ENCODE assay signal across 1 cellular context in genomic region chr20:41693136-41693979, GRCh38.
TF ChIP-seq lines count a peak whose summit lies in the region.

No MANE protein-coding gene starts in this region.

TF ChIP-seq in HepG2, 621 proteins besides CTCF, POLR2A, EP300 and RAD21 (continued from another document and continues in another):
- TF ChIP-seq ZNF609 (CRISPR knock-in tag; IDR thresholded peaks at IDR 0.05; ENCODE audit: borderline replicate concordance) (peak; percentile 73; the same call in 1 of the 2 replicates), ZNF496 (CRISPR knock-in tag; IDR thresholded peaks at IDR 0.05; ENCODE audit: insufficient replicate concordance) (no peak), SMAD9 (CRISPR knock-in tag; IDR thresholded peaks at IDR 0.05) (no peak), ZMYM4 (CRISPR knock-in tag; IDR thresholded peaks at IDR 0.05) (peak; percentile 95), ZFP1 (CRISPR knock-in tag; IDR thresholded peaks at IDR 0.05) (peak; percentile 91; the same call in 1 of the 2 replicates), STAT5B (CRISPR knock-in tag; IDR thresholded peaks at IDR 0.05) (peak; percentile 85), TOE1 (CRISPR knock-in tag; IDR thresholded peaks at IDR 0.05) (peak; percentile 89), ZFP36 (IDR thresholded peaks at IDR 0.05; ENCODE audit: borderline replicate concordance, low read depth, low read length, partially characterized antibody) (no peak), ZNF563 (CRISPR knock-in tag; IDR thresholded peaks at IDR 0.05) (0 out of 2 replicates have a peak, but pooled peaks have one; percentile 52), ZBTB25 (CRISPR knock-in tag; IDR thresholded peaks at IDR 0.05) (peak; percentile 99), MTF2 (CRISPR knock-in tag; IDR thresholded peaks at IDR 0.05; ENCODE audit: borderline replicate concordance) (peak; percentile 34; the same call in 1 of the 2 replicates), ZNF501 (CRISPR knock-in tag; IDR thresholded peaks at IDR 0.05) (peak; percentile 81), KLF12 (CRISPR knock-in tag; IDR thresholded peaks at IDR 0.05; ENCODE audit: borderline replicate concordance) (peak; percentile 98), MIXL1 (CRISPR knock-in tag; IDR thresholded peaks at IDR 0.05) (peak; percentile 97), CREB3 (CRISPR knock-in tag; IDR thresholded peaks at IDR 0.05) (peak; percentile 88; the same call in 1 of the 2 replicates), ZNF251 (CRISPR knock-in tag; IDR thresholded peaks at IDR 0.05) (peak; percentile 95; the same call in 1 of the 2 replicates), ZNF549 (CRISPR knock-in tag; IDR thresholded peaks at IDR 0.05) (peak; percentile 39; the same call in 1 of the 2 replicates), ZNF282 (IDR thresholded peaks at IDR 0.05; ENCODE audit: partially characterized antibody) (no peak), ZBTB46 (CRISPR knock-in tag; IDR thresholded peaks at IDR 0.05; ENCODE audit: borderline replicate concordance) (peak; percentile 96; the same call in 1 of the 2 replicates), EED (CRISPR knock-in tag; IDR thresholded peaks at IDR 0.05) (peak; percentile 17; the same call in 1 of the 2 replicates), ZNF460 (CRISPR knock-in tag; IDR thresholded peaks at IDR 0.05; ENCODE audit: borderline replicate concordance) (no peak; the same call in 1 of the 2 replicates), ZNF569 (CRISPR knock-in tag; IDR thresholded peaks at IDR 0.05; ENCODE audit: borderline replicate concordance) (no peak), ZNF691 (CRISPR knock-in tag; IDR thresholded peaks at IDR 0.05; ENCODE audit: borderline replicate concordance, low read depth) (peak; percentile 98), FOXM1 (CRISPR knock-in tag; IDR thresholded peaks at IDR 0.05) (no peak), LBX2 (CRISPR knock-in tag; IDR thresholded peaks at IDR 0.05; ENCODE audit: borderline replicate concordance) (no peak), HINFP (CRISPR knock-in tag; IDR thresholded peaks at IDR 0.05; ENCODE audit: low read depth) (peak; percentile 95), REL (CRISPR knock-in tag; conservative IDR thresholded peaks at IDR 0.05) (no peak), ZNF160 (CRISPR knock-in tag; IDR thresholded peaks at IDR 0.05) (peak; percentile 94), CENPBD1 (CRISPR knock-in tag; IDR thresholded peaks at IDR 0.05; ENCODE audit: borderline replicate concordance, low read depth) (0 out of 2 replicates have a peak, but pooled peaks have one; percentile 63), ZNF605 (CRISPR knock-in tag; IDR thresholded peaks at IDR 0.05) (peak; percentile 89), ZFX (CRISPR knock-in tag; IDR thresholded peaks at IDR 0.05; ENCODE audit: low read depth) (peak; percentile 82), HIC2 (CRISPR knock-in tag; IDR thresholded peaks at IDR 0.05; ENCODE audit: low read depth) (no peak), ZNF556 (CRISPR knock-in tag; IDR thresholded peaks at IDR 0.05; ENCODE audit: borderline replicate concordance) (peak; percentile 99), SATB2 (CRISPR knock-in tag; IDR thresholded peaks at IDR 0.05) (peak; percentile 85; the same call in 1 of the 2 replicates), ATF4 (CRISPR knock-in tag; IDR thresholded peaks at IDR 0.05) (peak in 1 of 2 experiments; percentile 75; a peak in 2 of 4 replicates), TFDP2 (CRISPR knock-in tag; IDR thresholded peaks at IDR 0.05) (peak; percentile 86), ZBTB1 (CRISPR knock-in tag; IDR thresholded peaks at IDR 0.05; ENCODE audit: borderline replicate concordance) (peak; percentile 61; the same call in 1 of the 2 replicates), NR2F2 (IDR thresholded peaks at IDR 0.05; ENCODE audit: borderline replicate concordance, low read depth) (peak; percentile 61; the same call in 1 of the 2 replicates), PHF5A (CRISPR knock-in tag; IDR thresholded peaks at IDR 0.05; ENCODE audit: low read depth, unreplicated experiment) (peak; percentile 99), ZFP91 (CRISPR knock-in tag; IDR thresholded peaks at IDR 0.05; ENCODE audit: borderline replicate concordance) (peak; percentile 95), PLSCR1 (CRISPR knock-in tag; IDR thresholded peaks at IDR 0.05; ENCODE audit: borderline replicate concordance) (no peak), CHCHD3 (CRISPR knock-in tag; IDR thresholded peaks at IDR 0.05) (no peak), TSC22D2 (CRISPR knock-in tag; IDR thresholded peaks at IDR 0.05; ENCODE audit: borderline replicate concordance) (peak; percentile 84; the same call in 1 of the 2 replicates)
